ENCODE assay signal across 9 cellular contexts in genomic region chr13:25085125-25085742, GRCh38. TPM values are rescaled to one million over a fixed set of nuclear protein-coding genes. Genes with fewer than 3 reads are reported as not detected.
DNase-seq lines count a peak whose midpoint lies in the region; ATAC-seq and TF ChIP-seq lines count a peak whose summit lies in the region.
"Had no signal": no experiment of that assay in that cellular context is flagged by ENCODE, and none has a peak within 500 bp of the region (broad histone marks: within the 10 kb centered on the region; RNA-seq: fewer than 3 reads in every experiment).

No MANE protein-coding gene starts in this region.

- H3K27me3 Mint-ChIP-seq in Calu3 (ENCODE audit: unreplicated experiment): peaks cover 41% of the 10 kb centered on the region
- H3K27me3 Mint-ChIP-seq in chondrocyte (ENCODE audit: low read depth): peaks cover 35% of the 10 kb centered on the region
- peaks cover 4% of the 10 kb centered on the region for H3K27me3 Mint-ChIP-seq in activated T-helper 1 cell treated with anti-CD3 and anti-CD28 coated beads, Interleukin-12 subunit alpha, Interleukin-12 subunit beta, Interleukin-2, Interleukin-4 antibody, amounts not matched to agents 30 ng/mL and 10 ng/mL and 1 ng/mL, durations not matched to agents 14 hours and 24 hours and 36 hours (ENCODE audit: insufficient read depth)

- intact Hi-C loops in Calu3 (cut with micrococcal nuclease; ENCODE audit: unreplicated experiment): no loop called here
- intact Hi-C loops in activated T-helper 1 cell treated with anti-CD3 and anti-CD28 coated beads, Interleukin-12 subunit alpha, Interleukin-12 subunit beta, Interleukin-2, Interleukin-4 antibody, amounts not matched to agents 30 ng/mL and 10 ng/mL and 1 ng/mL, durations not matched to agents 14 hours and 24 hours and 36 hours (cut with micrococcal nuclease): loop anchor here (1.0 kb wide), 1 partner anchor 290 kb away; no protein-coding TSS in a partner anchor

- H3K36me3 Mint-ChIP-seq in Calu3 (ENCODE audit: insufficient read depth, unreplicated experiment): no peaks in the 10 kb centered on the region
- no peaks in the 10 kb centered on the region for H3K36me3 Mint-ChIP-seq in chondrocyte (ENCODE audit: low read depth)
- H3K36me3 Mint-ChIP-seq in activated T-helper 1 cell treated with anti-CD3 and anti-CD28 coated beads, Interleukin-12 subunit alpha, Interleukin-12 subunit beta, Interleukin-2, Interleukin-4 antibody, amounts not matched to agents 30 ng/mL and 10 ng/mL and 1 ng/mL, durations not matched to agents 14 hours and 24 hours and 36 hours (ENCODE audit: low read depth): no peaks in the 10 kb centered on the region

- ATAC-seq in GM19395 (IDR thresholded peaks at IDR 0.05; ENCODE audit: unreplicated experiment) (peak; percentile 49), GM21737 (IDR thresholded peaks at IDR 0.05; ENCODE audit: unreplicated experiment) (no peak)

- no peaks in the 10 kb centered on the region for H3K4me1 Mint-ChIP-seq in Calu3 (ENCODE audit: low read depth, unreplicated experiment)
- no peaks in the 10 kb centered on the region for H3K4me1 Mint-ChIP-seq in chondrocyte (ENCODE audit: low read depth)
- no peaks in the 10 kb centered on the region for H3K4me1 Mint-ChIP-seq in activated T-helper 1 cell treated with anti-CD3 and anti-CD28 coated beads, Interleukin-12 subunit alpha, Interleukin-12 subunit beta, Interleukin-2, Interleukin-4 antibody, amounts not matched to agents 30 ng/mL and 10 ng/mL and 1 ng/mL, durations not matched to agents 14 hours and 24 hours and 36 hours (ENCODE audit: low read depth)

- H3K9me3 Mint-ChIP-seq in Calu3 (ENCODE audit: low read depth, unreplicated experiment) (no peaks in the 10 kb centered on the region), chondrocyte (ENCODE audit: low read depth) (no peaks in the 10 kb centered on the region)
- H3K9me3 Mint-ChIP-seq in activated T-helper 1 cell treated with anti-CD3 and anti-CD28 coated beads, Interleukin-12 subunit alpha, Interleukin-12 subunit beta, Interleukin-2, Interleukin-4 antibody, amounts not matched to agents 30 ng/mL and 10 ng/mL and 1 ng/mL, durations not matched to agents 14 hours and 24 hours and 36 hours: no peaks in the 10 kb centered on the region
- H3K9me3 Mint-ChIP-seq: activated B cell treated with CpG ODN at 0.5 μM for 24 hours had no signal

- DNase-seq in Calu3: peak; percentile 46
- peak; percentile 81 to 92 for DNase-seq in NCI-H524 (lab: John Stamatoyannopoulos, UW)
- DNase-seq in chondrocyte (ENCODE audit: low spot score): no peak
- peak; percentile 66 for DNase-seq in middle frontal gyrus (ENCODE audit: extremely low spot score, low spot score)
- no peak for DNase-seq in NOMO-1 treated with dmso at 0.1 percent for 144 hours (lab: John Stamatoyannopoulos, UW; ENCODE audit: unreplicated experiment)
- no peak for DNase-seq in activated T-helper 1 cell treated with anti-CD3 and anti-CD28 coated beads, Interleukin-12 subunit alpha, Interleukin-12 subunit beta, Interleukin-2, Interleukin-4 antibody, amounts not matched to agents 30 ng/mL and 10 ng/mL and 1 ng/mL, durations not matched to agents 14 hours and 24 hours and 36 hours (ENCODE audit: low spot score)
- DNase-seq: activated B cell treated with CpG ODN at 0.5 μM for 24 hours had no signal

- TF ChIP-seq CTCF in Calu3 (IDR thresholded peaks at IDR 0.05; ENCODE audit: unreplicated experiment): peak; percentile 36
- peak; percentile 79 for TF ChIP-seq CTCF in chondrocyte (IDR thresholded peaks at IDR 0.05)

- H3K27ac Mint-ChIP-seq in Calu3 (ENCODE audit: unreplicated experiment): no peak overlapping the region
- H3K27ac Mint-ChIP-seq in chondrocyte (ENCODE audit: unreplicated experiment): no peak overlapping the region
- H3K27ac Mint-ChIP-seq in activated T-helper 1 cell treated with anti-CD3 and anti-CD28 coated beads, Interleukin-12 subunit alpha, Interleukin-12 subunit beta, Interleukin-2, Interleukin-4 antibody, amounts not matched to agents 30 ng/mL and 10 ng/mL and 1 ng/mL, durations not matched to agents 14 hours and 24 hours and 36 hours: no peak overlapping the region
- H3K27ac Mint-ChIP-seq: activated B cell treated with CpG ODN at 0.5 μM for 24 hours had no signal

- BruUV-seq in Calu3 (replicated peaks; lab: Mats Ljungman, UMichigan): no TSS peak

- H3K4me3 Mint-ChIP-seq in Calu3 (ENCODE audit: low read depth, unreplicated experiment): no peak overlapping the region
- H3K4me3 Mint-ChIP-seq in chondrocyte (ENCODE audit: unreplicated experiment): no peak overlapping the region
- H3K4me3 Mint-ChIP-seq in activated T-helper 1 cell treated with anti-CD3 and anti-CD28 coated beads, Interleukin-12 subunit alpha, Interleukin-12 subunit beta, Interleukin-2, Interleukin-4 antibody, amounts not matched to agents 30 ng/mL and 10 ng/mL and 1 ng/mL, durations not matched to agents 14 hours and 24 hours and 36 hours: no peak overlapping the region
- H3K4me3 Mint-ChIP-seq: activated B cell treated with CpG ODN at 0.5 μM for 24 hours had no signal

- CTCF ChIA-PET in Calu3 (lab: Charles Lee): no interaction called here

RNA-seq across cellular contexts. Expression of gene PABPC3, which starts 10.7 kb away (rescaled TPM):
- total RNA-seq in Calu3 (2022) (0.15 and 0.28 TPM in 2 replicates), chondrocyte (0.12 to 0.22 TPM (median 0.18 TPM) in 3 replicates)
- total RNA-seq in activated T-helper 1 cell treated with anti-CD3 and anti-CD28 coated beads, Interleukin-12 subunit alpha, Interleukin-12 subunit beta, Interleukin-2, Interleukin-4 antibody, amounts not matched to agents 30 ng/mL and 10 ng/mL and 1 ng/mL, durations not matched to agents 14 hours and 24 hours and 36 hours: 0.34 TPM in 2 replicates

Comparison
In these comparisons a context has a peak if more than half of its experiments do, and no peak if none do; other contexts are left out.
1. DNase-seq: peak in Calu3 (single experiment), NCI-H524 (2 of 2) and middle frontal gyrus (single experiment); none in chondrocyte (single experiment), NOMO-1 treated with dmso at 0.1 percent for 144 hours (single experiment) and activated T-helper 1 cell treated with anti-CD3 and anti-CD28 coated beads, Interleukin-12 subunit alpha, Interleukin-12 subunit beta, Interleukin-2, Interleukin-4 antibody, amounts not matched to agents 30 ng/mL and 10 ng/mL and 1 ng/mL, durations not matched to agents 14 hours and 24 hours and 36 hours (single experiment).